21 cellular contexts compared by ENCODE assay signal in genomic region chr5:2685651-2686050, GRCh38.
DNase-seq lines count a peak whose midpoint lies in the region; ATAC-seq and TF ChIP-seq lines count a peak whose summit lies in the region.
"Had no signal": no experiment of that assay in that cellular context is flagged by ENCODE, and none has a peak within 500 bp of the region (broad histone marks: within the 10 kb centered on the region; RNA-seq: fewer than 3 reads in every experiment).

No MANE protein-coding gene starts in this region.

- intact Hi-C loops in Panc1 (cut with micrococcal nuclease; ENCODE audit: unreplicated experiment): no loop called here
- intact Hi-C loops in spleen (cut with DNase I; ENCODE audit: low total_unique reads): no loop called here

- no peaks in the 10 kb centered on the region for H3K36me3 ChIP-seq in Panc1 (ENCODE audit: control insufficient read depth, insufficient read depth, low read length)
- H3K36me3 ChIP-seq in fibroblast of lung (ENCODE audit: control insufficient read depth, insufficient read depth, low read length): no peaks in the 10 kb centered on the region
- no peaks in the 10 kb centered on the region for H3K36me3 ChIP-seq in spleen
- H3K36me3 ChIP-seq: esophagus muscularis mucosa, tibial nerve had no signal

- in situ Hi-C loops in Panc1 (cut with HindIII; ENCODE audit: low pct_unique_long_range_greater_than_20kb, low sequenced_read_pairs): no loop called here

- no peaks in the 10 kb centered on the region for H3K79me2 ChIP-seq in fibroblast of lung (ENCODE audit: control insufficient read depth, insufficient read depth, low read length)

- 51 to 81% (median 60%) methylated on average over 2 of the region's 2 CpGs for WGBS in spleen, 5 donors

- no peak for TF ChIP-seq CTCF in Panc1 (IDR thresholded peaks at IDR 0.05)
- no peak for TF ChIP-seq CTCF in fibroblast of lung (conservative IDR thresholded peaks at IDR 0.05 in 1 of 2, IDR thresholded peaks at IDR 0.05 in 1 of 2; ENCODE audit: low read depth in 1 of 2, low read length in 2 of 2)
- no peak for TF ChIP-seq CTCF in spleen (IDR thresholded peaks at IDR 0.05 in 8 of 11, conservative IDR thresholded peaks at IDR 0.05 in 3 of 11)

- no peaks in the 10 kb centered on the region for H4K20me1 ChIP-seq in fibroblast of lung (ENCODE audit: control insufficient read depth, extremely low read depth, insufficient read depth, low read length)

- H3K9ac ChIP-seq in fibroblast of lung (ENCODE audit: insufficient read depth, low read length): no peak overlapping the region

- DNase-seq in HT1080 (ENCODE audit: low read depth) (peak; percentile 66), Panc1 (ENCODE audit: low read depth, low spot score) (no peak), fibroblast of lung (ENCODE audit: low read depth in 2 of 2) (peak; percentile 15 to 97), pons (ENCODE audit: low spot score) (peak; percentile 14), DMS53 (lab: John Stamatoyannopoulos, UW) (no peak), spleen (no peak)
- DNase-seq in stimulated activated CD4-positive, alpha-beta T cell treated with anti-CD3 and anti-CD28 coated beads, Interleukin-2, amount 100 ng/mL, for 24 hours: no peak
- DNase-seq: activated CD4-positive, alpha-beta T cell treated with anti-CD3 and anti-CD28 coated beads for 48 hours; activated naive CD8-positive, alpha-beta T cell treated with anti-CD3 and anti-CD28 coated beads, Interleukin-2, amount 50 U/mL, for 24 hours; CD4-positive, alpha-beta memory T cell; central memory CD4-positive, alpha-beta T cell; left ventricle myocardium superior; NCI-H187; nucleus accumbens; SHP77; stimulated activated naive CD8-positive, alpha-beta T cell treated with anti-CD3 and anti-CD28 coated beads, Interleukin-15, Interleukin-2, amounts not matched to agents 100 U/mL and 50 U/mL, for 24 hours; T-cell had no signal

- no peak overlapping the region for H2AFZ ChIP-seq in fibroblast of lung (ENCODE audit: low read length)

- TF ChIP-seq POLR2A in spleen (IDR thresholded peaks at IDR 0.05): no peak

- POLR2A ChIA-PET in Panc1 (lab: Charles Lee): no interaction called here

- H3K4me1 ChIP-seq in Panc1 (ENCODE audit: control insufficient read depth, insufficient read depth, low read length) (no peaks in the 10 kb centered on the region), fibroblast of lung (ENCODE audit: control insufficient read depth, extremely low read depth, insufficient read depth, low read length) (no peaks in the 10 kb centered on the region), spleen (no peaks in the 10 kb centered on the region)
- H3K4me1 ChIP-seq: esophagus muscularis mucosa, tibial nerve had no signal

- H3K27ac ChIP-seq in Panc1 (ENCODE audit: low read length): no peak overlapping the region
- no peak overlapping the region for H3K27ac ChIP-seq in fibroblast of lung (ENCODE audit: insufficient read depth, low read length)
- no peak overlapping the region for H3K27ac ChIP-seq in spleen
- H3K27ac ChIP-seq: esophagus muscularis mucosa, tibial nerve had no signal

- ATAC-seq in Panc1 (peak; percentile 53; the same call in 1 of the 2 replicates), GM19463 (IDR thresholded peaks at IDR 0.05; ENCODE audit: unreplicated experiment) (no peak)
- ATAC-seq: activated naive CD8-positive, alpha-beta T cell treated with anti-CD3 and anti-CD28 coated beads, Interleukin-2, amount 50 U/mL, for 24 hours; left ventricle myocardium superior; sciatic nerve; stimulated activated naive CD8-positive, alpha-beta T cell treated with anti-CD3 and anti-CD28 coated beads, Interleukin-15, Interleukin-2, amounts not matched to agents 100 U/mL and 50 U/mL, for 24 hours; T-cell had no signal

- H3K27me3 ChIP-seq in Panc1 (ENCODE audit: control insufficient read depth, insufficient read depth, low read length) (peaks cover 6% of the 10 kb centered on the region; the same call in 1 of the 2 replicates), fibroblast of lung (ENCODE audit: control insufficient read depth, insufficient read depth, low read length) (no peaks in the 10 kb centered on the region), spleen (replicated peaks in 1 of 7) (peaks cover 0 to 18% (median 0%) of the 10 kb centered on the region in 7 donors)
- H3K27me3 ChIP-seq: tibial nerve had no signal

- no peak overlapping the region for H3K4me3 ChIP-seq in Panc1 (ENCODE audit: low read depth in 2 of 2, low read length in 2 of 2)
- H3K4me3 ChIP-seq in fibroblast of lung (replicated peaks in 1 of 4; ENCODE audit: control extremely low read depth in 1 of 4, insufficient read depth in 1 of 4, low read depth in 3 of 4, low read length in 4 of 4): no peak overlapping the region
- H3K4me3 ChIP-seq in spleen: no peak overlapping the region
- H3K4me3 ChIP-seq: esophagus muscularis mucosa, tibial nerve had no signal

- BruUV-seq in Panc1 (replicated peaks; lab: Mats Ljungman, UMichigan): no TSS peak

- CTCF ChIA-PET in Panc1 (lab: Charles Lee): no interaction called here

- no peaks in the 10 kb centered on the region for H3K9me3 ChIP-seq in Panc1 (ENCODE audit: control insufficient read depth, insufficient read depth, low read depth, low read length)
- H3K9me3 ChIP-seq in fibroblast of lung (ENCODE audit: control insufficient read depth, insufficient read depth, low read depth, low read length): no peaks in the 10 kb centered on the region
- peaks cover 0 to 6% (median 0%) of the 10 kb centered on the region in 8 donors for H3K9me3 ChIP-seq in spleen
- H3K9me3 ChIP-seq: esophagus muscularis mucosa, tibial nerve had no signal

- no peak overlapping the region for H3K4me2 ChIP-seq in fibroblast of lung (ENCODE audit: extremely low read depth, insufficient read depth, low read length)

Comparison
In these comparisons a context has a peak if more than half of its experiments do, and no peak if none do; other contexts are left out.
1. DNase-seq: peak in HT1080 (single experiment), fibroblast of lung (2 of 2) and pons (single experiment); none in Panc1 (single experiment), DMS53 (single experiment), stimulated activated CD4-positive, alpha-beta T cell treated with anti-CD3 and anti-CD28 coated beads, Interleukin-2, amount 100 ng/mL, for 24 hours (0 of 2) and spleen (single experiment).